In the genomic region with DNA sequence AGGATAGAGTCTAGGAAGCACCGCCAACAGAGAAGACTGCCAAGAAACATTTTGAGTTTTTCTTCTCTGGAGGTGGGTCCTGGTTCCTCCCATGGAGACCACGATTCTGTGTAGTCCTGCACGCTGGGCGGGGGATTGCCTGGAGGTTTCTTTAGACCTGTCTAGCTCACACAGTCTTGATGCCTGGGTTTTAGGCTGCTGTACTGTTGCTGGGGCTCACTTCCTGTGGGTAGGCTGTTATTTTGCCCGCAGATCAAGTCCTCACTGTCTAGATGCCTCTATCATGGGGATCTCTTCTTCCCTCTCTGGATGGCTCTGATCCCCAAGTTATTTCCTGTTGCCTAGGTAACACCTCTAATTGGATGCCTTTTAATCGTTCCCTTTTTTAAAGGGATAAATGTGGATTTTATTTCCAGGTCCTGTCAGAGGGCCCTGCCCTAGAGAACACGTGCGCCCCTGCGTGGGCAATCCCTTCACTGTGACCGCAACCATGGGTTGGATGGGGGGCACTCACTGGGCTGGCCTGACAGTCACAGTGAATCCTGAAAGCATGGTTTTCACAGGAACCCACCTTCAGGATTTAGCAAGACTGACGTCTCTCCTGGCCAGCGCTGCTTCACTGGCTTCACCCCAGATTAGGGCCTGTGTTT, we compare ENCODE assay signal across 14 cellular contexts.
"Had no signal": no experiment of that assay in that cellular context is flagged by ENCODE, and none has a peak within 500 bp of the region (broad histone marks: within the 10 kb centered on the region; RNA-seq: fewer than 3 reads in every experiment).

No MANE protein-coding gene starts in this region.

- H3K4me3 Mint-ChIP-seq: activated naive CD4-positive, alpha-beta T cell treated with anti-CD3 and anti-CD28 coated beads, Interleukin-2, amount 50 U/mL, for 24 hours; mesothelial cell of epicardium; neural progenitor cell had no signal

- DNase-seq: activated CD4-positive, alpha-beta T cell treated with anti-CD3 and anti-CD28 coated beads, Interleukin-2, amount 50 U/mL, for 48 hours; adrenal gland; left cardiac atrium; lower lobe of right lung; ovary; sigmoid colon; spleen; stomach; T-helper 9 cell had no signal

- H3K27me3 Mint-ChIP-seq: activated naive CD4-positive, alpha-beta T cell treated with anti-CD3 and anti-CD28 coated beads, Interleukin-2, amount 50 U/mL, for 24 hours; activated T-helper 17 cell treated with anti-CD3 and anti-CD28 coated beads, Interleukin-2, amount 50 U/mL, for 72 hours had no signal

- H3K9me3 Mint-ChIP-seq: activated naive CD4-positive, alpha-beta T cell treated with anti-CD3 and anti-CD28 coated beads, Interleukin-2, amount 50 U/mL, for 24 hours; activated T-helper 17 cell treated with anti-CD3 and anti-CD28 coated beads, Interleukin-2, amount 50 U/mL, for 72 hours; mesothelial cell of epicardium; neural progenitor cell had no signal

- H2AFZ ChIP-seq: neural progenitor cell had no signal

- H3K4me3 ChIP-seq: adrenal gland, lower lobe of right lung, neural progenitor cell, ovary, sigmoid colon, spleen, stomach, thoracic aorta had no signal

- H3K27ac Mint-ChIP-seq: activated naive CD4-positive, alpha-beta T cell treated with anti-CD3 and anti-CD28 coated beads, Interleukin-2, amount 50 U/mL, for 24 hours; activated T-helper 17 cell treated with anti-CD3 and anti-CD28 coated beads, Interleukin-2, amount 50 U/mL, for 72 hours; mesothelial cell of epicardium had no signal

- H3K9ac ChIP-seq: neural progenitor cell had no signal

- H3K27ac ChIP-seq: adrenal gland, lower lobe of right lung, neural progenitor cell, ovary, sigmoid colon, spleen, stomach, thoracic aorta had no signal

- H3K27me3 ChIP-seq: neural progenitor cell, ovary had no signal

- H3K4me1 Mint-ChIP-seq: mesothelial cell of epicardium had no signal

- H3K36me3 ChIP-seq: adrenal gland, lower lobe of right lung, neural progenitor cell, ovary, sigmoid colon, spleen, stomach, thoracic aorta had no signal

- H3K9me3 ChIP-seq: adrenal gland, lower lobe of right lung, ovary, sigmoid colon, spleen, stomach, thoracic aorta had no signal

- ATAC-seq: activated T-helper 17 cell treated with anti-CD3 and anti-CD28 coated beads, Interleukin-2, amount 50 U/mL, for 72 hours; left cardiac atrium; lower lobe of right lung had no signal

- H3K36me3 Mint-ChIP-seq: mesothelial cell of epicardium had no signal
